In genomic region chr17:6589266-6589946, GRCh38 we compare ENCODE assay signal across 2 cellular contexts.
TF ChIP-seq lines count a peak whose summit lies in the region.

No MANE protein-coding gene starts in this region.

TF ChIP-seq in HepG2, 621 proteins besides CTCF, POLR2A, EP300 and RAD21:
- peak; percentile 17; the same call in 1 of the 2 replicates for TF ChIP-seq CEBPB (IDR thresholded peaks at IDR 0.05; ENCODE audit: borderline replicate concordance, low read depth, low read length)
- no peak for TF ChIP-seq FOXJ3 (CRISPR knock-in tag; IDR thresholded peaks at IDR 0.05; ENCODE audit: borderline replicate concordance)

TF ChIP-seq in IMR-90, 13 proteins besides CTCF, POLR2A, EP300 and RAD21:
- TF ChIP-seq CEBPB (IDR thresholded peaks at IDR 0.05; ENCODE audit: low read depth, low read length) (peak; percentile 56), MXI1 (IDR thresholded peaks at IDR 0.05; ENCODE audit: borderline replicate concordance, low read depth, low read length) (no peak), RFX5 (IDR thresholded peaks at IDR 0.05; ENCODE audit: low read depth, low read length) (no peak), BHLHE40 (IDR thresholded peaks at IDR 0.05; ENCODE audit: low read depth, low read length) (no peak), CHD1 (IDR thresholded peaks at IDR 0.05; ENCODE audit: low read depth, low read length) (no peak), FOS (IDR thresholded peaks at IDR 0.05; ENCODE audit: low read depth, low read length) (no peak)
